8 cellular contexts compared by ENCODE assay signal in genomic region chr1:222454782-222455181, GRCh38.
DNase-seq lines count a peak whose midpoint lies in the region; ATAC-seq and TF ChIP-seq lines count a peak whose summit lies in the region.

No MANE protein-coding gene starts in this region.

- peak overlapping the region; percentile 85 for H2AFZ ChIP-seq in PC-3 (ENCODE audit: low read length)

- no peak for TF ChIP-seq EP300 in upper lobe of left lung (IDR thresholded peaks at IDR 0.05)

- no peaks in the 10 kb centered on the region for H3K36me3 ChIP-seq in PC-3 (ENCODE audit: low read depth, low read length)
- H3K36me3 ChIP-seq in upper lobe of left lung = no peaks in the 10 kb centered on the region

- intact Hi-C loops in PC-3 (cut with micrococcal nuclease) = loop anchor here (1.0 to 10.0 kb wide), 12 partner anchors 220 to 1420 kb away; partner anchors contain the start of gene DUSP10

- H3K27ac Mint-ChIP-seq in glutamatergic neuron (ENCODE audit: unreplicated experiment) = peak overlapping the region; percentile 85

- DNase-seq in activated T-cell treated with anti-CD3 and anti-CD28 coated beads, Interleukin-2, amount 50 U/mL, for 1 hour = peak; percentile 33
- DNase-seq in activated T-cell treated with anti-CD3 and anti-CD28 coated beads, Interleukin-2, amount 50 U/mL, for 48 hours = no peak
- DNase-seq in PC-3 (no peak), glutamatergic neuron (no peak), upper lobe of left lung (no peak), NCI-H2171 (lab: John Stamatoyannopoulos, UW) (no peak), NCI-H1930 (lab: John Stamatoyannopoulos, UW) (no peak), omental fat pad (ENCODE audit: low spot score) (no peak)

- H3K4me3 ChIP-seq in PC-3 (ENCODE audit: low read length) = peak overlapping the region; percentile 57; the same call in 1 of the 2 replicates
- peak overlapping the region in 1 of 4 donors; percentile 22 for H3K4me3 ChIP-seq in upper lobe of left lung

- no peak for TF ChIP-seq CTCF in PC-3 (conservative IDR thresholded peaks at IDR 0.05; ENCODE audit: low read depth, low read length)
- TF ChIP-seq CTCF in glutamatergic neuron (IDR thresholded peaks at IDR 0.05; ENCODE audit: partially characterized antibody, unreplicated experiment) = no peak
- no peak for TF ChIP-seq CTCF in upper lobe of left lung (IDR thresholded peaks at IDR 0.05)
- TF ChIP-seq CTCF in omental fat pad (IDR thresholded peaks at IDR 0.05) = no peak

- H3K4me2 ChIP-seq in PC-3 (ENCODE audit: low read length) = peak overlapping the region; percentile 78

- H3K27me3 Mint-ChIP-seq in glutamatergic neuron (ENCODE audit: unreplicated experiment) = no peaks in the 10 kb centered on the region

- peak; percentile 58 for ATAC-seq in PC-3
- peak; percentile 20 to 74 for ATAC-seq in upper lobe of left lung (ENCODE audit: low FRiP score in 2 of 2)
- no peak for ATAC-seq in omental fat pad (ENCODE audit: low FRiP score)

- no peaks in the 10 kb centered on the region for H4K20me1 ChIP-seq in PC-3 (ENCODE audit: low read length)

- H3K4me3 Mint-ChIP-seq in glutamatergic neuron (ENCODE audit: unreplicated experiment) = peak overlapping the region; percentile 16

- peaks cover 6% of the 10 kb centered on the region for H3K9me3 Mint-ChIP-seq in glutamatergic neuron (ENCODE audit: unreplicated experiment)

- H3K9me2 ChIP-seq in PC-3 (replicated peaks; ENCODE audit: low read length) = no peaks in the 10 kb centered on the region

- WGBS in upper lobe of left lung, 2 donors = 42 to 52% methylated on average over 13 of the region's 13 CpGs

- BruUV-seq in PC-3 (replicated peaks; lab: Mats Ljungman, UMichigan) = no TSS peak

- H3K27me3 ChIP-seq in PC-3 (ENCODE audit: low read length) (no peaks in the 10 kb centered on the region), upper lobe of left lung (no peaks in the 10 kb centered on the region)

- POLR2A ChIA-PET in PC-3 (lab: Charles Lee; ENCODE audit: unreplicated experiment) = no interaction called here

- CTCF ChIA-PET in PC-3 (lab: Charles Lee) = interaction anchor here (0.5 to 2.0 kb wide), 14 partner anchors 10 to 1191 kb away, joined by 3 to 14 read pairs (median 4); no protein-coding TSS in a partner anchor

- no peaks in the 10 kb centered on the region for H3K79me2 ChIP-seq in PC-3 (ENCODE audit: low read length)

- H3K27ac ChIP-seq in PC-3 (ENCODE audit: low read length) = no peak overlapping the region
- H3K27ac ChIP-seq in upper lobe of left lung = no peak overlapping the region

- no peak for TF ChIP-seq POLR2A in upper lobe of left lung (IDR thresholded peaks at IDR 0.05)

- H3K9me3 ChIP-seq in PC-3 (ENCODE audit: low read length) (no peaks in the 10 kb centered on the region), upper lobe of left lung (peaks cover 0 to 17% (median 10%) of the 10 kb centered on the region in 4 donors)

- H3K36me3 Mint-ChIP-seq in glutamatergic neuron (ENCODE audit: unreplicated experiment) = peaks cover 15% of the 10 kb centered on the region

- 0 out of 2 replicates have a peak overlapping the region, but pooled peaks have one; percentile 0 for H3K9ac ChIP-seq in PC-3 (ENCODE audit: low read length)

- H3K4me1 ChIP-seq in PC-3 (ENCODE audit: insufficient read depth, low read length) = peaks cover 7% of the 10 kb centered on the region; the same call in 1 of the 2 replicates
- H3K4me1 ChIP-seq in upper lobe of left lung = peaks cover 7 to 9% (median 8%) of the 10 kb centered on the region in 4 donors

- H3F3A ChIP-seq in PC-3 (ENCODE audit: low read length, unreplicated experiment) = no peaks in the 10 kb centered on the region

- peaks cover 11% of the 10 kb centered on the region for H3K4me1 Mint-ChIP-seq in glutamatergic neuron (ENCODE audit: low read depth, unreplicated experiment)
